26 cellular contexts compared by ENCODE assay signal in genomic region chr7:113880467-113881040, GRCh38. TPM values are rescaled to one million over a fixed set of nuclear protein-coding genes. Genes with fewer than 3 reads are reported as not detected.
"Had no signal": no experiment of that assay in that cellular context is flagged by ENCODE, and none has a peak within 500 bp of the region (broad histone marks: within the 10 kb centered on the region; RNA-seq: fewer than 3 reads in every experiment).

No MANE protein-coding gene starts in this region.

- H3K4me3 Mint-ChIP-seq: immature natural killer cell; memory B cell; mesothelial cell of epicardium; natural killer cell treated with Interleukin-12 subunit alpha and Interleukin-12 subunit beta and Interleukin-15 and Interleukin-18, amount 100 ng/mL, for 72 hours; stimulated activated memory B cell treated with anti-CD40 and anti-IgM and Interleukin-4, amounts not matched to agents 10 μg/mL and 1 μg/mL and 100 μg/mL, for 72 hours; stimulated activated naive CD8-positive, alpha-beta T cell treated with anti-CD3 and anti-CD28 coated beads, Interleukin-15, amount 100 ng/mL, for 72 hours had no signal

- H3K36me3 Mint-ChIP-seq: immature natural killer cell; memory B cell; mesothelial cell of epicardium; natural killer cell treated with Interleukin-12 subunit alpha and Interleukin-12 subunit beta and Interleukin-15 and Interleukin-18, amount 100 ng/mL, for 72 hours; stimulated activated memory B cell treated with anti-CD40 and anti-IgM and Interleukin-4, amounts not matched to agents 10 μg/mL and 1 μg/mL and 100 μg/mL, for 72 hours had no signal

- H3K4me1 Mint-ChIP-seq: immature natural killer cell; memory B cell; stimulated activated memory B cell treated with anti-CD40 and anti-IgM and Interleukin-4, amounts not matched to agents 10 μg/mL and 1 μg/mL and 100 μg/mL, for 72 hours; stimulated activated naive CD8-positive, alpha-beta T cell treated with anti-CD3 and anti-CD28 coated beads, Interleukin-15, amount 100 ng/mL, for 72 hours had no signal

- DNase-seq: dermis blood vessel endothelial cell; esophagus squamous epithelium; foreskin fibroblast; immature natural killer cell; left lung; lower lobe of right lung; psoas muscle; spleen; stimulated activated CD4-positive, alpha-beta T cell treated with anti-CD3 and anti-CD28 coated beads, Interleukin-15, amount 100 ng/mL, for 24 hours; stimulated activated CD4-positive, alpha-beta T cell treated with anti-CD3 and anti-CD28 coated beads, Interleukin-1b, Interleukin-23, amount 100 ng/mL, for 48 hours; stimulated activated CD4-positive, alpha-beta T cell treated with anti-CD3 and anti-CD28 coated beads, Interleukin-4, amount 100 ng/mL, for 24 hours; stimulated activated naive CD8-positive, alpha-beta T cell treated with anti-CD3 and anti-CD28 coated beads, Interleukin-15, amount 100 ng/mL, for 72 hours; testis; upper lobe of right lung had no signal

- H3K9me3 Mint-ChIP-seq: memory B cell; mesothelial cell of epicardium; stimulated activated memory B cell treated with anti-CD40 and anti-IgM and Interleukin-4, amounts not matched to agents 10 μg/mL and 1 μg/mL and 100 μg/mL, for 72 hours had no signal

- H3K27me3 Mint-ChIP-seq: memory B cell; natural killer cell treated with Interleukin-12 subunit alpha and Interleukin-12 subunit beta and Interleukin-15 and Interleukin-18, amount 100 ng/mL, for 72 hours; stimulated activated memory B cell treated with anti-CD40 and anti-IgM and Interleukin-4, amounts not matched to agents 10 μg/mL and 1 μg/mL and 100 μg/mL, for 72 hours; stimulated activated naive CD8-positive, alpha-beta T cell treated with anti-CD3 and anti-CD28 coated beads, Interleukin-15, amount 100 ng/mL, for 72 hours had no signal

- H3K27ac Mint-ChIP-seq: immature natural killer cell; memory B cell; natural killer cell treated with Interleukin-12 subunit alpha and Interleukin-12 subunit beta and Interleukin-15 and Interleukin-18, amount 100 ng/mL, for 72 hours; stimulated activated memory B cell treated with anti-CD40 and anti-IgM and Interleukin-4, amounts not matched to agents 10 μg/mL and 1 μg/mL and 100 μg/mL, for 72 hours; stimulated activated naive CD8-positive, alpha-beta T cell treated with anti-CD3 and anti-CD28 coated beads, Interleukin-15, amount 100 ng/mL, for 72 hours had no signal

- ATAC-seq: left lung; lower lobe of right lung; natural killer cell treated with Interleukin-12 subunit alpha and Interleukin-12 subunit beta and Interleukin-15 and Interleukin-18, amount 100 ng/mL, for 72 hours; psoas muscle; sciatic nerve; stimulated activated memory B cell treated with anti-CD40 and anti-IgM and Interleukin-4, amounts not matched to agents 10 μg/mL and 1 μg/mL and 100 μg/mL, for 72 hours; stimulated activated naive CD8-positive, alpha-beta T cell treated with anti-CD3 and anti-CD28 coated beads, Interleukin-15, amount 100 ng/mL, for 72 hours; upper lobe of right lung had no signal

RNA-seq across cellular contexts. Expression of gene PPP1R3A, which starts 38.3 kb away (rescaled TPM):
- total RNA-seq: dermis blood vessel endothelial cell; epithelial cell of proximal tubule; esophagus squamous epithelium; mesothelial cell of epicardium; mucosa of gallbladder; natural killer cell treated with Interleukin-12 subunit alpha and Interleukin-12 subunit beta and Interleukin-15 and Interleukin-18, amount 100 ng/mL, for 72 hours; omental fat pad; sciatic nerve; spleen; subcutaneous adipose tissue; tibial nerve; upper lobe of right lung; vagina had no signal
- polyA plus RNA-seq: immature natural killer cell, keratinocyte, spleen had no signal
